12 cellular contexts compared by ENCODE assay signal in genomic region chr15:74964794-74965193, GRCh38. TPM values are rescaled to one million over a fixed set of nuclear protein-coding genes. Genes with fewer than 3 reads are reported as not detected.
DNase-seq lines count a peak whose midpoint lies in the region; ATAC-seq and TF ChIP-seq lines count a peak whose summit lies in the region.
"Had no signal": no experiment of that assay in that cellular context is flagged by ENCODE, and none has a peak within 500 bp of the region (broad histone marks: within the 10 kb centered on the region; RNA-seq: fewer than 3 reads in every experiment).

No MANE protein-coding gene starts in this region.

- DNase-seq in MCF 10A (ENCODE audit: unreplicated experiment) (peak; percentile 39), breast epithelium (ENCODE audit: low spot score in 2 of 2) (no peak), SJSA1 (ENCODE audit: low read depth in 1 of 2, low spot score in 2 of 2) (peak in 1 of 2 experiments; percentile 61), foreskin melanocyte (peak; percentile 80), sciatic nerve (ENCODE audit: low spot score) (no peak), NCI-H2029 (lab: John Stamatoyannopoulos, UW) (no peak)
- no peak for DNase-seq in activated CD4-positive, CD25-positive, alpha-beta regulatory T cell treated with anti-CD3 and anti-CD28 coated beads, Interleukin-2, amount 50 U/mL, for 72 hours
- DNase-seq in stimulated activated naive CD8-positive, alpha-beta T cell treated with anti-CD3 and anti-CD28 coated beads, Interleukin-15, Interleukin-2, amounts not matched to agents 100 U/mL and 50 U/mL, for 24 hours = no peak
- DNase-seq: adrenal gland; NK-92 treated with Interleukin-12 subunit alpha and Interleukin-12 subunit beta, amount 100 ng/mL, for 24 hours; stimulated activated CD4-positive, alpha-beta T cell treated with anti-CD3 and anti-CD28 coated beads, Interleukin-4, amount 100 ng/mL, for 4 hours had no signal

- POLR2A ChIA-PET in MCF 10A (lab: Yijun Ruan, JAX) = no interaction called here

- H3K27ac Mint-ChIP-seq in MCF 10A (ENCODE audit: low read depth, unreplicated experiment) = no peak overlapping the region

- peak overlapping the region in 1 of 2 donors; percentile 32 for H3K27ac ChIP-seq in breast epithelium
- peak overlapping the region; percentile 63 for H3K27ac ChIP-seq in SJSA1

- no peaks in the 10 kb centered on the region for H3K27me3 ChIP-seq in breast epithelium
- no peaks in the 10 kb centered on the region for H3K27me3 ChIP-seq in SJSA1 (replicated peaks)
- H3K27me3 ChIP-seq: adrenal gland had no signal

- H3K9me3 ChIP-seq in breast epithelium (no peaks in the 10 kb centered on the region), SJSA1 (replicated peaks) (no peaks in the 10 kb centered on the region)
- H3K9me3 ChIP-seq: adrenal gland had no signal

- ATAC-seq in sciatic nerve = peak; percentile 29
- no peak for ATAC-seq in stimulated activated naive CD8-positive, alpha-beta T cell treated with anti-CD3 and anti-CD28 coated beads, Interleukin-15, Interleukin-2, amounts not matched to agents 100 U/mL and 50 U/mL, for 24 hours
- ATAC-seq: HCT116 had no signal

- H3K4me1 ChIP-seq in breast epithelium = no peaks in the 10 kb centered on the region
- H3K4me1 ChIP-seq in SJSA1 (replicated peaks) = peaks cover 35% of the 10 kb centered on the region

- no peak for TF ChIP-seq POLR2A in breast epithelium (IDR thresholded peaks at IDR 0.05)

- intact Hi-C loops in MCF 10A (cut with micrococcal nuclease) = no loop called here
- intact Hi-C loops in breast epithelium (cut with DNase I; ENCODE audit: low total_unique reads) = loop anchor here (2.0 kb wide), 1 partner anchor 64 kb away; no protein-coding TSS in a partner anchor
- intact Hi-C loops in sciatic nerve (cut with DNase I) = no loop called here

- no peaks in the 10 kb centered on the region for H3K36me3 Mint-ChIP-seq in MCF 10A (ENCODE audit: insufficient read depth, unreplicated experiment)

- H3K4me3 ChIP-seq in breast epithelium (no peak overlapping the region), SJSA1 (no peak overlapping the region)
- H3K4me3 ChIP-seq: adrenal gland had no signal

- peaks cover 8% of the 10 kb centered on the region for H3K4me1 Mint-ChIP-seq in MCF 10A (ENCODE audit: insufficient read depth, unreplicated experiment)

- H3K27me3 Mint-ChIP-seq in MCF 10A (ENCODE audit: insufficient read depth, unreplicated experiment) = no peaks in the 10 kb centered on the region

- TF ChIP-seq CTCF in MCF 10A (IDR thresholded peaks at IDR 0.05; ENCODE audit: unreplicated experiment) (no peak), breast epithelium (IDR thresholded peaks at IDR 0.05) (no peak)

- H3K36me3 ChIP-seq in breast epithelium = no peaks in the 10 kb centered on the region
- H3K36me3 ChIP-seq in SJSA1 = no peaks in the 10 kb centered on the region
- H3K36me3 ChIP-seq: adrenal gland had no signal

- CTCF ChIA-PET in MCF 10A (lab: Yijun Ruan, JAX) = no interaction called here

- no peak overlapping the region for H3K4me3 Mint-ChIP-seq in MCF 10A (ENCODE audit: unreplicated experiment)

- no peaks in the 10 kb centered on the region for H3K9me3 Mint-ChIP-seq in MCF 10A (ENCODE audit: unreplicated experiment)

- BruUV-seq in MCF 10A (replicated peaks; lab: Mats Ljungman, UMichigan) = no TSS peak

RNA-seq across cellular contexts. Expression of gene RPP25, which starts 8.2 kb away (rescaled TPM):
- total RNA-seq in MCF 10A (2022) (0.17 TPM in 1 of 2 replicates, not detected in the other), breast epithelium (10 to 100 TPM in 2 of 3 donors, 1 to 10 TPM in 1; 7.6 to 17.1 (median 13.1) TPM), sciatic nerve (6.0 TPM)
- 1.4 and 1.9 TPM in 2 replicates for total RNA-seq in SJSA1 (2014; rRNA removed; shearing (Covaris generic))

RNA-seq across cellular contexts. Expression of gene COX5A, which starts 26.9 kb away (rescaled TPM):
- 295 and 339 TPM in 2 replicates for total RNA-seq in MCF 10A (2022)
- 10 to 100 TPM; 55.6 to 73.8 (median 58.3) TPM for total RNA-seq in breast epithelium
- 66.8 and 78.8 TPM in 2 replicates for total RNA-seq in SJSA1 (2014; rRNA removed; shearing (Covaris generic))
- 66.3 TPM for total RNA-seq in sciatic nerve

RNA-seq across cellular contexts. Expression of gene SCAMP5, which starts 30.6 kb away (rescaled TPM):
- total RNA-seq in MCF 10A (2022) = 0.54 and 0.96 TPM in 2 replicates
- 1 to 10 TPM; 2.2 to 7.5 (median 4.5) TPM for total RNA-seq in breast epithelium
- 0.09 and 0.29 TPM in 2 replicates for total RNA-seq in SJSA1 (2014; rRNA removed; shearing (Covaris generic))
- 7.6 TPM for total RNA-seq in sciatic nerve

RNA-seq across cellular contexts. Expression of gene FAM219B, which starts 58.1 kb away (rescaled TPM):
- total RNA-seq in MCF 10A (2022) (62.9 and 68.4 TPM in 2 replicates), breast epithelium (10 to 100 TPM; 51.4 to 72.0 (median 54.1) TPM), sciatic nerve (72.9 TPM)
- 22.8 and 23.2 TPM in 2 replicates for total RNA-seq in SJSA1 (2014; rRNA removed; shearing (Covaris generic))

RNA-seq across cellular contexts. Expression of gene PPCDC, which starts 58.6 kb away (rescaled TPM):
- total RNA-seq in MCF 10A (2022) = 20.3 and 25.1 TPM in 2 replicates
- total RNA-seq in breast epithelium = 10 to 100 TPM; 17.3 to 19.0 (median 18.9) TPM
- total RNA-seq in SJSA1 (2014; rRNA removed; shearing (Covaris generic)) = 12.9 and 25.0 TPM in 2 replicates
- 20.4 TPM for total RNA-seq in sciatic nerve

Comparison
In these comparisons a context has a peak if more than half of its experiments do, and no peak if none do; other contexts are left out.
1. DNase-seq: peak in MCF 10A (single experiment) and foreskin melanocyte (single experiment); none in breast epithelium (0 of 2), sciatic nerve (single experiment), activated CD4-positive, CD25-positive, alpha-beta regulatory T cell treated with anti-CD3 and anti-CD28 coated beads, Interleukin-2, amount 50 U/mL, for 72 hours (single experiment), stimulated activated naive CD8-positive, alpha-beta T cell treated with anti-CD3 and anti-CD28 coated beads, Interleukin-15, Interleukin-2, amounts not matched to agents 100 U/mL and 50 U/mL, for 24 hours (single experiment) and NCI-H2029 (single experiment).